30 cellular contexts compared by ENCODE assay signal in genomic region chr1:14962407-14962806, GRCh38.
"Had no signal": no experiment of that assay in that cellular context is flagged by ENCODE, and none has a peak within 500 bp of the region (broad histone marks: within the 10 kb centered on the region; RNA-seq: fewer than 3 reads in every experiment).

No MANE protein-coding gene starts in this region.

- H3K4me1 ChIP-seq: heart right ventricle, pancreas, prostate gland, upper lobe of right lung, uterus had no signal

- H3K4me1 Mint-ChIP-seq: naive B cell; natural killer cell; stimulated activated naive B cell treated with anti-CD40 and anti-IgM and Interleukin-4, amounts not matched to agents 10 μg/mL and 1 μg/mL and 100 μg/mL, for 72 hours had no signal

- H3K4me3 ChIP-seq: heart right ventricle, hepatocyte, lower lobe of right lung, pancreas, prostate gland, skin epidermis, suprapubic skin, thoracic aorta, tibial artery, upper lobe of right lung, uterus had no signal

- H3K36me3 ChIP-seq: pancreas, prostate gland, uterus had no signal

- H3K4me3 Mint-ChIP-seq: mesothelial cell of epicardium; naive B cell; natural killer cell; nephron progenitor cell; stimulated activated naive B cell treated with anti-CD40 and anti-IgM and Interleukin-4, amounts not matched to agents 10 μg/mL and 1 μg/mL and 100 μg/mL, for 72 hours; stimulated activated naive CD8-positive, alpha-beta T cell treated with anti-CD3 and anti-CD28 coated beads, Interleukin-15, Interleukin-2, amounts not matched to agents 100 ng/mL and 50 ng/mL, for 24 hours had no signal

- H3K36me3 Mint-ChIP-seq: naive B cell; natural killer cell; stimulated activated naive B cell treated with anti-CD40 and anti-IgM and Interleukin-4, amounts not matched to agents 10 μg/mL and 1 μg/mL and 100 μg/mL, for 72 hours had no signal

- FAIRE-seq: pancreas had no signal

- H3K79me2 ChIP-seq: hepatocyte had no signal

- DNase-seq: heart right ventricle; islet precursor cell; kidney glomerular epithelial cell; left cardiac atrium; lower lobe of right lung; mammary epithelial cell; mesendoderm; naive B cell; natural killer cell; nephron progenitor cell; nucleus accumbens; retina; stimulated activated CD4-positive, alpha-beta T cell treated with anti-CD3 and anti-CD28 coated beads, Interleukin-12 subunit alpha, Interleukin-12 subunit beta, amount 100 ng/mL, for 4 hours; stimulated activated CD4-positive, alpha-beta T cell treated with anti-CD3 and anti-CD28 coated beads, Interleukin-15, amount 100 ng/mL, for 24 hours; stimulated activated CD4-positive, alpha-beta T cell treated with anti-CD3 and anti-CD28 coated beads, Interleukin-2, amount 100 ng/mL, for 24 hours; stimulated activated CD4-positive, alpha-beta T cell treated with anti-CD3 and anti-CD28 coated beads, Interleukin-4, amount 100 ng/mL, for 1 hour; stimulated activated naive B cell treated with anti-CD40 and anti-IgM and Interleukin-4, amounts not matched to agents 10 μg/mL and 1 μg/mL and 100 μg/mL, for 72 hours; tibial artery; upper lobe of right lung; uterus had no signal

- H3K27ac Mint-ChIP-seq: mesothelial cell of epicardium; naive B cell; natural killer cell; nephron progenitor cell; stimulated activated naive B cell treated with anti-CD40 and anti-IgM and Interleukin-4, amounts not matched to agents 10 μg/mL and 1 μg/mL and 100 μg/mL, for 72 hours; stimulated activated naive CD8-positive, alpha-beta T cell treated with anti-CD3 and anti-CD28 coated beads, Interleukin-15, Interleukin-2, amounts not matched to agents 100 ng/mL and 50 ng/mL, for 24 hours had no signal

- H2AFZ ChIP-seq: hepatocyte had no signal

- ATAC-seq: heart right ventricle; left lobe of liver; lower lobe of right lung; natural killer cell; pancreas; sciatic nerve; stimulated activated naive B cell treated with anti-CD40 and anti-IgM and Interleukin-4, amounts not matched to agents 10 μg/mL and 1 μg/mL and 100 μg/mL, for 72 hours; upper lobe of right lung had no signal

- H3K9me3 Mint-ChIP-seq: natural killer cell; stimulated activated naive CD8-positive, alpha-beta T cell treated with anti-CD3 and anti-CD28 coated beads, Interleukin-15, Interleukin-2, amounts not matched to agents 100 ng/mL and 50 ng/mL, for 24 hours had no signal

- H3K27ac ChIP-seq: heart right ventricle, hepatocyte, lower lobe of right lung, pancreas, prostate gland, skin epidermis, suprapubic skin, thoracic aorta, tibial artery, upper lobe of right lung, uterus had no signal

- H3K9me3 ChIP-seq: lower lobe of right lung, pancreas, prostate gland, suprapubic skin, thoracic aorta, tibial artery, upper lobe of right lung, uterus had no signal

- H3K27me3 Mint-ChIP-seq: stimulated activated naive B cell treated with anti-CD40 and anti-IgM and Interleukin-4, amounts not matched to agents 10 μg/mL and 1 μg/mL and 100 μg/mL, for 72 hours; stimulated activated naive CD8-positive, alpha-beta T cell treated with anti-CD3 and anti-CD28 coated beads, Interleukin-15, Interleukin-2, amounts not matched to agents 100 ng/mL and 50 ng/mL, for 24 hours had no signal

- H3K4me2 ChIP-seq: hepatocyte had no signal

- H3K27me3 ChIP-seq: heart right ventricle, hepatocyte, pancreas, suprapubic skin, tibial artery, upper lobe of right lung, uterus had no signal
